In genomic region chr12:2284857-2285256, GRCh38 we compare ENCODE assay signal across 7 cellular contexts.
DNase-seq lines count a peak whose midpoint lies in the region; ATAC-seq and TF ChIP-seq lines count a peak whose summit lies in the region.

No MANE protein-coding gene starts in this region.

- no peak overlapping the region for H3K4me3 ChIP-seq in Jurkat, Clone E6-1 (ENCODE audit: low read length)
- H3K4me3 ChIP-seq in PC-9: no peak overlapping the region

- CTCF ChIA-PET in PC-9 (lab: Charles Lee): no interaction called here

- peak; percentile 71 for DNase-seq in G401 (ENCODE audit: low spot score)
- peak; percentile 31 for DNase-seq in Jurkat, Clone E6-1 (ENCODE audit: low read depth, low spot score)
- peak in 1 of 2 experiments; percentile 19 for DNase-seq in PC-9
- DNase-seq in caudate nucleus (lab: John Stamatoyannopoulos, UW): peak in 37 of 61 donors; percentile 7 to 56 (median 32)
- DNase-seq in left kidney (ENCODE audit: low read depth, low spot score): peak; percentile 89
- peak; percentile 57 for DNase-seq in stimulated activated naive CD8-positive, alpha-beta T cell treated with anti-CD3 and anti-CD28 coated beads, Interleukin-15, Interleukin-2, amounts not matched to agents 100 U/mL and 50 U/mL, for 24 hours

- intact Hi-C loops in PC-9 (cut with micrococcal nuclease; ENCODE audit: unreplicated experiment): no loop called here

- no peaks in the 10 kb centered on the region for H3K36me3 ChIP-seq in PC-9 (ENCODE audit: low read depth)

- in situ Hi-C loops in G401 (cut with HindIII; ENCODE audit: low sequenced_read_pairs): no loop called here

- no peak overlapping the region for H3K4me2 ChIP-seq in PC-9

- no peaks in the 10 kb centered on the region for H3K9me3 ChIP-seq in PC-9 (ENCODE audit: insufficient read depth, low read depth)

- no peaks in the 10 kb centered on the region for H3F3A ChIP-seq in PC-9 (ENCODE audit: insufficient read depth, low read depth)

- H3K27me3 ChIP-seq in PC-9 (ENCODE audit: insufficient read depth, low read depth): peaks cover 99% of the 10 kb centered on the region

- no peaks in the 10 kb centered on the region for H4K20me1 ChIP-seq in PC-9 (ENCODE audit: insufficient read depth)

- no peaks in the 10 kb centered on the region for H3K9me2 ChIP-seq in PC-9 (ENCODE audit: insufficient read depth)

- POLR2A ChIA-PET in PC-9 (lab: Charles Lee; ENCODE audit: unreplicated experiment): no interaction called here

- peak; percentile 53 for TF ChIP-seq CTCF in PC-9 (conservative IDR thresholded peaks at IDR 0.05)

- ATAC-seq in stimulated activated naive CD8-positive, alpha-beta T cell treated with anti-CD3 and anti-CD28 coated beads, Interleukin-15, Interleukin-2, amounts not matched to agents 100 U/mL and 50 U/mL, for 24 hours: peak; percentile 68
- ATAC-seq in GM19455 (IDR thresholded peaks at IDR 0.05; ENCODE audit: unreplicated experiment): no peak

- no peak overlapping the region for H2AFZ ChIP-seq in PC-9

- no peaks in the 10 kb centered on the region for H3K4me1 ChIP-seq in PC-9 (replicated peaks; ENCODE audit: insufficient read depth)

- BruUV-seq in PC-9 (replicated peaks; lab: Mats Ljungman, UMichigan): no TSS peak

- H3K27ac ChIP-seq in PC-9 (no peak overlapping the region), caudate nucleus (ENCODE audit: low read depth, low read length) (no peak overlapping the region)

- no peaks in the 10 kb centered on the region for H3K79me2 ChIP-seq in PC-9 (ENCODE audit: low read depth)
